25 cellular contexts compared by ENCODE assay signal in the genomic region with DNA sequence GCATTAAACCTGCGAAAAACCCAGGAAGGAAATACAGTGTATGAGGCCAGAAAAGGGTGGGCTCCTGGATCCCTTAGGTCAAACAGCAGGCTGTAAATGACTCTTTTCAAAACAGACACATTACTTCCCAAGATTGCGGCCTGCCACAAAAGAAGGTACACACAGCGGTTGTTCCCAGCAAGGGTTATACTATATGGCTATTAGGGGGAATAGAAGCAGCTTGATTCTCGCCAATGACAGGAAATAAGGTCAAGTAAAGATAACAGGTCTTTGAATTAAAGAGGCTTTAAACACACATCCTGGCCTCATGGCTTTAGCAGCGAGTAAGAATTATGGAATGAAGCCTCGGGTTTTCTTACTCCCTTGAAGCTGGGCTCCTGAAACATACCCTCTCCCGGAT. TPM values are rescaled to one million over a fixed set of nuclear protein-coding genes. Genes with fewer than 3 reads are reported as not detected.
A peak's percentile ranks its signal among the peaks of the same experiment; 100 is the strongest.
DNase-seq lines count a peak whose midpoint lies in the region; FAIRE-seq and TF ChIP-seq lines count a peak whose summit lies in the region.
"Had no signal": no experiment of that assay in that cellular context is flagged by ENCODE, and none has a peak within 500 bp of the region (broad histone marks: within the 10 kb centered on the region; RNA-seq: fewer than 3 reads in every experiment).

No MANE protein-coding gene starts in this region.

- H3K36me3 ChIP-seq in H1 (ENCODE audit: control insufficient read depth in 2 of 4, insufficient read depth in 4 of 4, low read length in 3 of 4): peaks cover 0 to under 1% (median under 1%) of the 10 kb centered on the region in 4 experiments; a peak in 1 of 8 replicates
- H3K36me3 ChIP-seq in mesodermal cell (ENCODE audit: control insufficient read depth, insufficient read depth, low read length): no peaks in the 10 kb centered on the region
- H3K36me3 ChIP-seq in endodermal cell (ENCODE audit: control insufficient read depth, insufficient read depth, low read length): no peaks in the 10 kb centered on the region
- H3K36me3 ChIP-seq: BLaER1 had no signal

- DNase-seq in EH (ENCODE audit: low read depth) (peak; percentile 34), NCI-H2227 treated with DMSO at 0.1 percent for 48 hours (lab: John Stamatoyannopoulos, UW) (peak; percentile 55), H1 (ENCODE audit: low read depth in 1 of 2, low spot score in 2 of 2) (no peak), iPS-NIHi7 (ENCODE audit: extremely low spot score) (no peak), iPS-NIHi11 (ENCODE audit: low spot score) (no peak), endodermal cell (no peak)
- DNase-seq in stimulated activated CD4-positive, alpha-beta T cell treated with anti-CD3 and anti-CD28 coated beads, Interleukin-12 subunit alpha, Interleukin-12 subunit beta, amount 100 ng/mL, for 4 hours: no peak
- DNase-seq: ACHN; Caco-2; CD4-positive, alpha-beta T cell; DMS 273 treated with DMSO at 0.1 percent for 48 hours; DMS79 treated with DMSO at 0.1 percent for 48 hours; MV-4-11; NCI-H1105 treated with DMSO at 0.1 percent for 48 hours; NCI-H1694 treated with DMSO at 0.1 percent for 48 hours; NCI-H2081 treated with DMSO at 0.1 percent for 48 hours; NCI-H510A; NCI-H748 treated with DMSO at 0.1 percent for 48 hours had no signal

- peaks cover 11 to 14% of the 10 kb centered on the region in 2 experiments for H3K9me3 ChIP-seq in H1 (ENCODE audit: insufficient read depth in 2 of 2, low read depth in 1 of 2, low read length in 1 of 2)
- H3K9me3 ChIP-seq in mesodermal cell (ENCODE audit: control insufficient read depth, low read length): peaks cover 6% of the 10 kb centered on the region
- peaks cover 29% of the 10 kb centered on the region for H3K9me3 ChIP-seq in endodermal cell (ENCODE audit: control insufficient read depth, low read length)

- no peak overlapping the region for H3K27ac ChIP-seq in H1 (ENCODE audit: low read depth, low read length)
- peak overlapping the region; percentile 75 for H3K27ac ChIP-seq in mesodermal cell (ENCODE audit: low read depth, low read length, severe bottlenecking)
- no peak overlapping the region for H3K27ac ChIP-seq in endodermal cell (ENCODE audit: low read depth, low read length)
- H3K27ac ChIP-seq: 22Rv1, BLaER1 had no signal

- H3K27ac Mint-ChIP-seq in endodermal cell: no peak overlapping the region
- H3K27ac Mint-ChIP-seq: CD4-positive, alpha-beta T cell; IgD-negative memory B cell had no signal

- no peak overlapping the region for H3K9ac ChIP-seq in H1 (replicated peaks in 1 of 4; ENCODE audit: extremely low read depth in 1 of 4, low read depth in 3 of 4, low read length in 3 of 4)
- no peak overlapping the region for H3K9ac ChIP-seq in endodermal cell (ENCODE audit: extremely low read depth, low read length, poor library complexity, severe bottlenecking)
- H3K9ac ChIP-seq: BLaER1 had no signal

- H4K91ac ChIP-seq in H1 (replicated peaks; ENCODE audit: insufficient read length, low read length): no peak overlapping the region

- H3K4me1 Mint-ChIP-seq in endodermal cell: peaks cover 12% of the 10 kb centered on the region
- H3K4me1 Mint-ChIP-seq: IgD-negative memory B cell had no signal

- H4K8ac ChIP-seq in H1 (ENCODE audit: extremely low read depth, insufficient read depth, low read length): no peak overlapping the region

- H2BK12ac ChIP-seq in H1 (ENCODE audit: low read depth, low read length): no peak overlapping the region

- no peak overlapping the region for H3K56ac ChIP-seq in H1 (replicated peaks; ENCODE audit: insufficient read length, low read depth, low read length)

- no peak overlapping the region for H2AK5ac ChIP-seq in H1 (ENCODE audit: low read depth, low read length)

- no peak for TF ChIP-seq POLR2A in H1 (IDR thresholded peaks at IDR 0.05; ENCODE audit: control extremely low read depth in 1 of 2, low read depth in 2 of 2, low read length in 2 of 2)

- no peaks in the 10 kb centered on the region; the same call in 1 of the 2 replicates for H3K23me2 ChIP-seq in H1 (ENCODE audit: low read depth, low read length)

- H3K4me1 ChIP-seq in H1 (replicated peaks in 1 of 4; ENCODE audit: control insufficient read depth in 3 of 4, insufficient read depth in 4 of 4, low read length in 3 of 4) (peaks cover 0 to 3% (median 0%) of the 10 kb centered on the region in 4 experiments; a peak in 4 of 7 replicates), mesodermal cell (ENCODE audit: control insufficient read depth, insufficient read depth, low read length, poor library complexity, severe bottlenecking) (peaks cover 16% of the 10 kb centered on the region), endodermal cell (ENCODE audit: control insufficient read depth, insufficient read depth, low read length) (peaks cover 7% of the 10 kb centered on the region)
- H3K4me1 ChIP-seq: BLaER1 had no signal

- H2BK20ac ChIP-seq in H1 (ENCODE audit: low read length): no peak overlapping the region

- no peaks in the 10 kb centered on the region for H3K27me3 Mint-ChIP-seq in endodermal cell (ENCODE audit: insufficient read depth)

- H2BK120ac ChIP-seq in H1 (replicated peaks; ENCODE audit: low read depth, low read length): no peak overlapping the region

- H3K14ac ChIP-seq in H1 (ENCODE audit: insufficient read length): no peak overlapping the region

- POLR2A ChIA-PET in H1 (lab: Charles Lee; ENCODE audit: partially characterized antibody): no interaction called here

- peaks cover 34% of the 10 kb centered on the region for H3K9me3 Mint-ChIP-seq in endodermal cell

- H3K4me3 ChIP-seq in H1 (ENCODE audit: extremely low read depth in 1 of 4, insufficient read depth in 2 of 4, low read depth in 3 of 4, low read length in 4 of 4): no peak overlapping the region
- H3K4me3 ChIP-seq in mesodermal cell (ENCODE audit: extremely low read depth, insufficient read depth, low read length, poor library complexity, severe bottlenecking): no peak overlapping the region
- H3K4me3 ChIP-seq in endodermal cell (ENCODE audit: low read length): no peak overlapping the region
- H3K4me3 ChIP-seq: BLaER1, GM12878 had no signal

- no peak overlapping the region for H3K4me3 Mint-ChIP-seq in endodermal cell
- H3K4me3 Mint-ChIP-seq: CD4-positive, alpha-beta T cell; IgD-negative memory B cell had no signal

- no peak overlapping the region for H3K23ac ChIP-seq in H1 (ENCODE audit: insufficient read length)

- H3K4ac ChIP-seq in H1 (replicated peaks; ENCODE audit: insufficient read length, low read depth, low read length): no peak overlapping the region

- no peak overlapping the region for H3K4me2 ChIP-seq in H1 (ENCODE audit: insufficient read depth in 1 of 2, low read depth in 2 of 2, low read length in 2 of 2)
- H3K4me2 ChIP-seq: BLaER1 had no signal

- H2BK15ac ChIP-seq in H1 (ENCODE audit: low read length): no peak overlapping the region

- H3K27me3 ChIP-seq in H1 (replicated peaks in 1 of 4; ENCODE audit: control insufficient read depth in 3 of 4, extremely low read depth in 1 of 4, insufficient read depth in 3 of 4, low read length in 3 of 4) (no peaks in the 10 kb centered on the region), endodermal cell (ENCODE audit: control insufficient read depth, insufficient read depth, low read length, poor library complexity, severe bottlenecking) (no peaks in the 10 kb centered on the region)
- H3K27me3 ChIP-seq: BLaER1 had no signal

- H3K18ac ChIP-seq in H1 (ENCODE audit: extremely low read depth, low read length): no peak overlapping the region

- TF ChIP-seq RAD21 in H1 (IDR thresholded peaks at IDR 0.05 in 1 of 2, conservative IDR thresholded peaks at IDR 0.05 in 1 of 2; ENCODE audit: low read depth in 2 of 2, low read length in 2 of 2): no peak

- TF ChIP-seq CTCF in H1 (IDR thresholded peaks at IDR 0.05; ENCODE audit: control extremely low read depth in 1 of 3, insufficient read depth in 1 of 3, low read depth in 1 of 3, low read length in 3 of 3) (no peak), endodermal cell (conservative IDR thresholded peaks at IDR 0.05) (no peak)

- H2AFZ ChIP-seq in H1 (ENCODE audit: low read length): peak overlapping the region; percentile 65; the same call in 1 of the 2 replicates

- H2BK5ac ChIP-seq in H1 (ENCODE audit: low read depth, low read length): no peak overlapping the region

- CTCF ChIA-PET in H1 (lab: Charles Lee; ENCODE audit: partially characterized antibody): interaction anchor here (1.0 to 2.6 kb wide), 3 partner anchors 10 to 146 kb away, joined by 3 to 8 read pairs (median 4); no protein-coding TSS in a partner anchor

- no peak for FAIRE-seq in H1 (lab: Jason Lieb, UNC)
- FAIRE-seq: GM12878 had no signal

- peaks cover 8% of the 10 kb centered on the region for H3K36me3 Mint-ChIP-seq in endodermal cell (ENCODE audit: low read depth)
- H3K36me3 Mint-ChIP-seq: IgD-negative memory B cell had no signal

- no peak for TF ChIP-seq EP300 in H1 (IDR thresholded peaks at IDR 0.05; ENCODE audit: borderline replicate concordance in 1 of 2, low read depth in 2 of 2, low read length in 2 of 2)

- 89% methylated on average over 7 of the region's 7 CpGs; no CpG with 5 or more reads in 1 of the 2 experiments for WGBS in H1 (ENCODE audit: extremely low coverage in 1 of 2, insufficient coverage in 1 of 2, insufficient read length in 1 of 2, insufficient replicate concordance in 2 of 2, low coverage in 1 of 2, low lambda C conversion rate in 2 of 2, missing lambda C conversion rate in 1 of 2), 2 experiments
- WGBS in mesodermal cell (ENCODE audit: insufficient coverage in 2 of 2), 2 experiments: 78 to 86% methylated on average over 2 to 5 of the region's 7 CpGs
- 82 to 85% methylated on average over 6 to 7 of the region's 7 CpGs for WGBS in endodermal cell (ENCODE audit: insufficient coverage in 1 of 2, insufficient read length in 1 of 2), 2 experiments

- no peak overlapping the region for H4K5ac ChIP-seq in H1 (ENCODE audit: insufficient read length, low read depth, low read length)

- no peaks in the 10 kb centered on the region for H3K79me2 ChIP-seq in H1 (ENCODE audit: control insufficient read depth in 1 of 2, insufficient read depth in 2 of 2, low read length in 2 of 2)

- H4K20me1 ChIP-seq in H1 (replicated peaks in 1 of 2; ENCODE audit: control insufficient read depth in 1 of 2, insufficient read depth in 2 of 2, low read length in 2 of 2): no peaks in the 10 kb centered on the region
- H4K20me1 ChIP-seq: BLaER1 had no signal

- H3K79me1 ChIP-seq in H1 (ENCODE audit: low read depth, low read length): no peaks in the 10 kb centered on the region

RNA-seq across cellular contexts. Expression of gene CYP26A1, which starts 58.3 kb away (rescaled TPM):
- total RNA-seq in H1 (2021; fragmentation: NEBNext Ultra II Directional; extraction: Animal tissue kit (Norgen Biotek cat#: 25700)): 5.0 and 6.2 TPM in 2 replicates
- polyA plus RNA-seq in H1 (2011; rRNA removed): 9.1 and 23.2 TPM in 2 replicates
- polyA plus RNA-seq in H1 (2011; cell fraction: cytosol; rRNA removed): 20.6 TPM
- polyA plus RNA-seq in H1 (2011; cell fraction: nucleus; rRNA removed): 31.1 TPM
- polyA plus RNA-seq in H1 (2012, experiment 1 of 2): 6.0 to 7.8 TPM (median 6.8 TPM) in 4 replicates
- 4.2 TPM for polyA plus RNA-seq in H1 (2012, experiment 2 of 2)
- 2.4 TPM for polyA plus RNA-seq in H1 (2013, experiment 1 of 2)
- 2.5 TPM for polyA plus RNA-seq in H1 (2013, experiment 2 of 2)
- 3.7 and 4.8 TPM in 2 replicates for polyA minus RNA-seq in H1 (2011; rRNA and poly(A)+ RNA removed)
- 5.5 TPM for polyA minus RNA-seq in H1 (2011; cell fraction: cytosol; rRNA and poly(A)+ RNA removed)
- polyA minus RNA-seq in H1 (2011; cell fraction: nucleus; rRNA and poly(A)+ RNA removed): 6.6 TPM
- 3.7 TPM for polyA plus RNA-seq in mesodermal cell (2013, experiment 1 of 2)
- polyA plus RNA-seq in mesodermal cell (2013, experiment 2 of 2): 6.7 TPM
- total RNA-seq in endodermal cell: 100 to 1,000 TPM; 800 to 857 TPM
- polyA plus RNA-seq in endodermal cell (2013, experiment 1 of 2): 184 TPM
- 223 TPM for polyA plus RNA-seq in endodermal cell (2013, experiment 2 of 2)
- total RNA-seq: CD4-positive, alpha-beta T cell; GM12878; H4; M059J had no signal
- polyA plus RNA-seq: GM12878, IgD-negative memory B cell had no signal

Comparison
In these comparisons a context has a peak if more than half of its experiments do, and no peak if none do; other contexts are left out.
1. DNase-seq: peak in EH (single experiment) and NCI-H2227 treated with DMSO at 0.1 percent for 48 hours (single experiment); none in H1 (0 of 2), iPS-NIHi7 (single experiment), iPS-NIHi11 (single experiment), stimulated activated CD4-positive, alpha-beta T cell treated with anti-CD3 and anti-CD28 coated beads, Interleukin-12 subunit alpha, Interleukin-12 subunit beta, amount 100 ng/mL, for 4 hours (single experiment) and endodermal cell (single experiment).
2. RNA of gene CYP26A1, which starts 58.3 kb away (total RNA-seq): 800 to 857 TPM in endodermal cell; 5.0 to 6.2 TPM in H1; every median in the first group is over 100 times any median in the second.